8 cellular contexts compared by ENCODE assay signal in genomic region chr9:92954078-92954861, GRCh38. TPM values are rescaled to one million over a fixed set of nuclear protein-coding genes. Genes with fewer than 3 reads are reported as not detected.
DNase-seq lines count a peak whose midpoint lies in the region; ATAC-seq and TF ChIP-seq lines count a peak whose summit lies in the region.

No MANE protein-coding gene starts in this region.

- peaks cover 9% of the 10 kb centered on the region for H3K27me3 Mint-ChIP-seq in IgD-negative memory B cell

- no peaks in the 10 kb centered on the region for H3K36me3 ChIP-seq in duodenal mucosa (ENCODE audit: control insufficient read depth in 1 of 2, insufficient read depth in 2 of 2, low read length in 2 of 2)

- peak overlapping the region; percentile 59 to 90 (median 74) for H3K4me3 Mint-ChIP-seq in IgD-negative memory B cell

- peaks cover 0 to 6% of the 10 kb centered on the region in 2 donors for H3K27me3 ChIP-seq in duodenal mucosa (ENCODE audit: control insufficient read depth in 1 of 2, insufficient read depth in 2 of 2, low read length in 2 of 2)

- H3K36me3 Mint-ChIP-seq in IgD-negative memory B cell = no peaks in the 10 kb centered on the region

- H3K27ac ChIP-seq in duodenal mucosa (ENCODE audit: low read depth, low read length) = no peak overlapping the region

- H3K4me1 ChIP-seq in duodenal mucosa (ENCODE audit: control insufficient read depth in 1 of 2, insufficient read depth in 2 of 2, low read length in 2 of 2) = peaks cover 11 to 20% of the 10 kb centered on the region in 2 donors

- no peak overlapping the region for H3K9ac ChIP-seq in duodenal mucosa (ENCODE audit: low read depth in 1 of 2, low read length in 2 of 2)

- DNase-seq in activated CD4-positive, alpha-beta T cell treated with anti-CD3 and anti-CD28 coated beads for 24 hours (ENCODE audit: low read depth in 2 of 2) = peak; percentile 58 to 71
- DNase-seq in stimulated activated CD4-positive, alpha-beta T cell treated with anti-CD3 and anti-CD28 coated beads, Interleukin-1b, Interleukin-23, amount 100 ng/mL, for 48 hours = peak; percentile 85
- DNase-seq in DMS114 treated with DMSO at 0.1 percent for 48 hours (lab: John Stamatoyannopoulos, UW; ENCODE audit: unreplicated experiment) (no peak), head of caudate nucleus (no peak)

- H3K9me3 ChIP-seq in duodenal mucosa (ENCODE audit: control insufficient read depth in 1 of 2, low read length in 2 of 2) = no peaks in the 10 kb centered on the region

- no peak for ATAC-seq in GM21367 (IDR thresholded peaks at IDR 0.05; ENCODE audit: unreplicated experiment)

- intact Hi-C loops in head of caudate nucleus (cut with DNase I) = no loop called here

- H3K4me3 ChIP-seq in GM12875 (ENCODE audit: low read depth, low read length) (peak overlapping the region; percentile 15), duodenal mucosa (ENCODE audit: low read depth in 1 of 2, low read length in 2 of 2) (peak overlapping the region; percentile 4 to 8)

- H3K9me3 Mint-ChIP-seq in IgD-negative memory B cell = no peaks in the 10 kb centered on the region

- TF ChIP-seq CTCF in GM12875 (IDR thresholded peaks at IDR 0.05; ENCODE audit: borderline replicate concordance, insufficient read depth, low read depth, low read length) = no peak

- peaks cover 13 to 26% (median 25%) of the 10 kb centered on the region in 3 donors for H3K4me1 Mint-ChIP-seq in IgD-negative memory B cell

- peak overlapping the region in 2 of 3 donors; percentile 81 to 90 for H3K27ac Mint-ChIP-seq in IgD-negative memory B cell

RNA-seq across cellular contexts. Expression of gene FGD3, which starts 6.9 kb away (rescaled TPM):
- polyA plus RNA-seq in IgD-negative memory B cell = 86.1 TPM

Comparison
In these comparisons a context has a peak if more than half of its experiments do, and no peak if none do; other contexts are left out.
1. DNase-seq: peak in activated CD4-positive, alpha-beta T cell treated with anti-CD3 and anti-CD28 coated beads for 24 hours (2 of 2) and stimulated activated CD4-positive, alpha-beta T cell treated with anti-CD3 and anti-CD28 coated beads, Interleukin-1b, Interleukin-23, amount 100 ng/mL, for 48 hours (single experiment); none in DMS114 treated with DMSO at 0.1 percent for 48 hours (single experiment) and head of caudate nucleus (0 of 42).